13 cellular contexts compared by ENCODE assay signal in genomic region chr2:33205693-33206434, GRCh38.
DNase-seq lines count a peak whose midpoint lies in the region; ATAC-seq and TF ChIP-seq lines count a peak whose summit lies in the region.
"Had no signal": no experiment of that assay in that cellular context is flagged by ENCODE, and none has a peak within 500 bp of the region (broad histone marks: within the 10 kb centered on the region; RNA-seq: fewer than 3 reads in every experiment).

No MANE protein-coding gene starts in this region.

- H3K4me3 ChIP-seq in astrocyte of the cerebellum (ENCODE audit: low read depth, low read length) (no peak overlapping the region), foreskin fibroblast (ENCODE audit: low read depth in 1 of 2, low read length in 2 of 2) (no peak overlapping the region)
- H3K4me3 ChIP-seq: heart right ventricle had no signal

- no peaks in the 10 kb centered on the region for H3K4me1 Mint-ChIP-seq in activated T-cell treated with anti-CD3 and anti-CD28 coated beads, Interleukin-2, amount 50 U/mL, for 4 hours (ENCODE audit: low read depth)
- H3K4me1 Mint-ChIP-seq: CD8-positive, alpha-beta memory T cell had no signal

- ATAC-seq in GM18511 (IDR thresholded peaks at IDR 0.05; ENCODE audit: unreplicated experiment) (peak; percentile 92), GM21423 (IDR thresholded peaks at IDR 0.05; ENCODE audit: unreplicated experiment) (peak; percentile 92), HG03064 (IDR thresholded peaks at IDR 0.05; ENCODE audit: low read depth, unreplicated experiment) (peak; percentile 87)
- no peak for ATAC-seq in activated T-cell treated with anti-CD3 and anti-CD28 coated beads, Interleukin-2, amount 50 U/mL, for 4 hours
- ATAC-seq: activated T-cell treated with anti-CD3 and anti-CD28 coated beads, Interleukin-2, amount 50 U/mL, for 72 hours; heart right ventricle had no signal

- no peak overlapping the region for H3K4me3 Mint-ChIP-seq in activated T-cell treated with anti-CD3 and anti-CD28 coated beads, Interleukin-2, amount 50 U/mL, for 4 hours
- H3K4me3 Mint-ChIP-seq: activated T-cell treated with anti-CD3 and anti-CD28 coated beads, Interleukin-2, amount 50 U/mL, for 72 hours; CD8-positive, alpha-beta memory T cell had no signal

- DNase-seq in astrocyte of the cerebellum (ENCODE audit: low read depth) (peak; percentile 44), foreskin fibroblast (no peak), NCI-H446 (lab: John Stamatoyannopoulos, UW) (no peak), hepatic stellate cell (ENCODE audit: low spot score) (no peak)
- no peak for DNase-seq in activated T-cell treated with anti-CD3 and anti-CD28 coated beads, Interleukin-2, amount 50 U/mL, for 4 hours
- DNase-seq: activated T-cell treated with anti-CD3 and anti-CD28 coated beads, Interleukin-2, amount 50 U/mL, for 72 hours; CD8-positive, alpha-beta memory T cell; heart right ventricle; NCI-H1105 treated with DMSO at 0.1 percent for 48 hours; small intestine had no signal

- no peaks in the 10 kb centered on the region for H3K36me3 Mint-ChIP-seq in activated T-cell treated with anti-CD3 and anti-CD28 coated beads, Interleukin-2, amount 50 U/mL, for 4 hours (ENCODE audit: insufficient read depth)
- H3K36me3 Mint-ChIP-seq: CD8-positive, alpha-beta memory T cell had no signal

- TF ChIP-seq CTCF in astrocyte of the cerebellum (IDR thresholded peaks at IDR 0.05; ENCODE audit: low read depth, low read length, missing control alignments) (no peak), foreskin fibroblast (IDR thresholded peaks at IDR 0.05; ENCODE audit: low read depth, low read length) (no peak)

- H3K27me3 Mint-ChIP-seq in activated T-cell treated with anti-CD3 and anti-CD28 coated beads, Interleukin-2, amount 50 U/mL, for 4 hours (ENCODE audit: low read depth), result no peaks in the 10 kb centered on the region

- H3K9me3 Mint-ChIP-seq in activated T-cell treated with anti-CD3 and anti-CD28 coated beads, Interleukin-2, amount 50 U/mL, for 4 hours, result no peaks in the 10 kb centered on the region
- H3K9me3 Mint-ChIP-seq: activated T-cell treated with anti-CD3 and anti-CD28 coated beads, Interleukin-2, amount 50 U/mL, for 72 hours; CD8-positive, alpha-beta memory T cell had no signal

- in situ Hi-C loops in astrocyte of the cerebellum (cut with HindIII; ENCODE audit: low sequenced_read_pairs), result no loop called here

Comparison
In these comparisons a context has a peak if more than half of its experiments do, and no peak if none do; other contexts are left out.
1. ATAC-seq: peak in GM18511 (single experiment), GM21423 (single experiment) and HG03064 (single experiment); none in activated T-cell treated with anti-CD3 and anti-CD28 coated beads, Interleukin-2, amount 50 U/mL, for 4 hours (0 of 2).